ENCODE assay signal across 17 cellular contexts in genomic region chr22:46619240-46619829, GRCh38. TPM values are rescaled to one million over a fixed set of nuclear protein-coding genes. Genes with fewer than 3 reads are reported as not detected.
A peak's percentile ranks its signal among the peaks of the same experiment; 100 is the strongest.
DNase-seq lines count a peak whose midpoint lies in the region; FAIRE-seq and TF ChIP-seq lines count a peak whose summit lies in the region.
"Had no signal": no experiment of that assay in that cellular context is flagged by ENCODE, and none has a peak within 500 bp of the region (broad histone marks: within the 10 kb centered on the region; RNA-seq: fewer than 3 reads in every experiment).

No MANE protein-coding gene starts in this region.

- no peaks in the 10 kb centered on the region for H3K36me3 Mint-ChIP-seq in T-helper 1 cell treated with Interleukin-12 subunit alpha and Interleukin-12 subunit beta and Interleukin-4 antibody, amounts not matched to agents 30 μg/mL and 1 μg/mL, for 36 hours (ENCODE audit: low read depth)
- H3K36me3 Mint-ChIP-seq in activated naive CD8-positive, alpha-beta T cell treated with anti-CD3 and anti-CD28 coated beads for 36 hours = no peaks in the 10 kb centered on the region
- H3K36me3 Mint-ChIP-seq: natural killer cell, type B pancreatic cell had no signal

- no peaks in the 10 kb centered on the region for H3K36me3 ChIP-seq in uterus
- H3K36me3 ChIP-seq in spleen = no peaks in the 10 kb centered on the region

- H3K9me3 ChIP-seq in uterus (no peaks in the 10 kb centered on the region), spleen (no peaks in the 10 kb centered on the region)
- H3K9me3 ChIP-seq: A549, Caco-2 had no signal

- H3K27ac Mint-ChIP-seq in T-helper 1 cell treated with Interleukin-12 subunit alpha and Interleukin-12 subunit beta and Interleukin-4 antibody, amounts not matched to agents 30 μg/mL and 1 μg/mL, for 36 hours = peak overlapping the region; percentile 20
- H3K27ac Mint-ChIP-seq in activated naive CD8-positive, alpha-beta T cell treated with anti-CD3 and anti-CD28 coated beads for 36 hours = no peak overlapping the region
- H3K27ac Mint-ChIP-seq: natural killer cell had no signal

- no peaks in the 10 kb centered on the region for H3K27me3 ChIP-seq in uterus
- no peaks in the 10 kb centered on the region for H3K27me3 ChIP-seq in spleen (replicated peaks in 1 of 7)

- H3K4me1 ChIP-seq in uterus = no peaks in the 10 kb centered on the region
- peaks cover 7 to 76% (median 59%) of the 10 kb centered on the region in 6 donors for H3K4me1 ChIP-seq in spleen
- H3K4me1 ChIP-seq: Caco-2 had no signal

- peaks cover 4% of the 10 kb centered on the region for H3K4me1 Mint-ChIP-seq in T-helper 1 cell treated with Interleukin-12 subunit alpha and Interleukin-12 subunit beta and Interleukin-4 antibody, amounts not matched to agents 30 μg/mL and 1 μg/mL, for 36 hours (ENCODE audit: low read depth)
- peaks cover 7% of the 10 kb centered on the region for H3K4me1 Mint-ChIP-seq in activated naive CD8-positive, alpha-beta T cell treated with anti-CD3 and anti-CD28 coated beads for 36 hours

- intact Hi-C loops in uterus (cut with DNase I; ENCODE audit: low total_unique reads) = no loop called here
- intact Hi-C loops in spleen (cut with DNase I; ENCODE audit: low total_unique reads) = no loop called here

- no peak for FAIRE-seq in H54 (lab: Jason Lieb, UNC)
- FAIRE-seq: A549 had no signal

- WGBS in spleen, 5 donors = 80 to 88% (median 86%) methylated on average over 10 of the region's 10 CpGs

- no peak overlapping the region for H3K4me3 Mint-ChIP-seq in T-helper 1 cell treated with Interleukin-12 subunit alpha and Interleukin-12 subunit beta and Interleukin-4 antibody, amounts not matched to agents 30 μg/mL and 1 μg/mL, for 36 hours
- no peak overlapping the region for H3K4me3 Mint-ChIP-seq in activated naive CD8-positive, alpha-beta T cell treated with anti-CD3 and anti-CD28 coated beads for 36 hours
- H3K4me3 Mint-ChIP-seq: natural killer cell had no signal

- H3K9me3 Mint-ChIP-seq in T-helper 1 cell treated with Interleukin-12 subunit alpha and Interleukin-12 subunit beta and Interleukin-4 antibody, amounts not matched to agents 30 μg/mL and 1 μg/mL, for 36 hours = no peaks in the 10 kb centered on the region
- H3K9me3 Mint-ChIP-seq in activated naive CD8-positive, alpha-beta T cell treated with anti-CD3 and anti-CD28 coated beads for 36 hours = no peaks in the 10 kb centered on the region
- H3K9me3 Mint-ChIP-seq: natural killer cell, type B pancreatic cell had no signal

- DNase-seq in T-helper 1 cell (no peak), coronary artery (ENCODE audit: low spot score) (no peak), myocyte (ENCODE audit: low read depth) (peak; percentile 86), uterus (no peak), H54 (ENCODE audit: insufficient read length, low spot score) (no peak), spleen (no peak)
- DNase-seq in activated naive CD8-positive, alpha-beta T cell treated with anti-CD3 and anti-CD28 coated beads for 36 hours = no peak
- DNase-seq: activated CD4-positive, alpha-beta T cell treated with anti-CD3 and anti-CD28 coated beads for 1 hour; activated T-cell treated with anti-CD3 and anti-CD28 coated beads, Interleukin-2, amount 50 U/mL, for 1 hour; amniotic stem cell; Caco-2; natural killer cell had no signal

- no peak for TF ChIP-seq POLR2A in uterus (IDR thresholded peaks at IDR 0.05)
- no peak for TF ChIP-seq POLR2A in H54 (IDR thresholded peaks at IDR 0.05; ENCODE audit: low read depth, low read length)
- TF ChIP-seq POLR2A in spleen (IDR thresholded peaks at IDR 0.05) = no peak

- no peaks in the 10 kb centered on the region for H3K27me3 Mint-ChIP-seq in T-helper 1 cell treated with Interleukin-12 subunit alpha and Interleukin-12 subunit beta and Interleukin-4 antibody, amounts not matched to agents 30 μg/mL and 1 μg/mL, for 36 hours (ENCODE audit: low read depth)
- H3K27me3 Mint-ChIP-seq in activated naive CD8-positive, alpha-beta T cell treated with anti-CD3 and anti-CD28 coated beads for 36 hours = no peaks in the 10 kb centered on the region
- H3K27me3 Mint-ChIP-seq: type B pancreatic cell had no signal

- H3K4me3 ChIP-seq in coronary artery (peak overlapping the region; percentile 8), uterus (no peak overlapping the region), spleen (no peak overlapping the region)
- H3K4me3 ChIP-seq: A549, SK-N-MC had no signal

- H3K27ac ChIP-seq in coronary artery (peak overlapping the region in 1 of 2 donors; percentile 65), uterus (peak overlapping the region; percentile 39 to 52), spleen (peak overlapping the region in 3 of 8 donors; percentile 5 to 60 (median 46))
- H3K27ac ChIP-seq: A549, KMS-11, SK-N-MC had no signal

- no peak for TF ChIP-seq CTCF in coronary artery (IDR thresholded peaks at IDR 0.05)
- no peak for TF ChIP-seq CTCF in uterus (IDR thresholded peaks at IDR 0.05)
- TF ChIP-seq CTCF in spleen (IDR thresholded peaks at IDR 0.05 in 8 of 11, conservative IDR thresholded peaks at IDR 0.05 in 3 of 11) = no peak

RNA-seq across cellular contexts. Expression of gene GRAMD4, which starts 0.9 kb away (rescaled TPM):
- total RNA-seq in myocyte (18.5 and 22.4 TPM in 2 replicates), uterus (10 to 100 TPM in 3 of 4 donors, 1 to 10 TPM in 1; 5.6 to 37.0 (median 15.2) TPM), spleen (10 to 100 TPM; 20.8 to 46.1 (median 33.1) TPM)
- 15.3 TPM for polyA plus RNA-seq in myocyte (2012)
- 10 to 100 TPM; 20.7 to 20.9 TPM for total RNA-seq in activated naive CD8-positive, alpha-beta T cell treated with anti-CD3 and anti-CD28 coated beads for 36 hours
- polyA plus RNA-seq in spleen = 10 to 100 TPM; 16.0 to 26.3 (median 21.5) TPM
